In genomic region chr9:93164085-93164484, GRCh38 we compare ENCODE assay signal across 26 cellular contexts. TPM values are rescaled to one million over a fixed set of nuclear protein-coding genes. Genes with fewer than 3 reads are reported as not detected.
DNase-seq lines count a peak whose midpoint lies in the region; ATAC-seq, FAIRE-seq and TF ChIP-seq lines count a peak whose summit lies in the region.
"Had no signal": no experiment of that assay in that cellular context is flagged by ENCODE, and none has a peak within 500 bp of the region (broad histone marks: within the 10 kb centered on the region; RNA-seq: fewer than 3 reads in every experiment).

No MANE protein-coding gene starts in this region.

- H2BK5ac ChIP-seq in H1 (ENCODE audit: low read depth, low read length): no peak overlapping the region

- peak; percentile 24 for ATAC-seq in GM23338
- no peak for ATAC-seq in GM18867 (IDR thresholded peaks at IDR 0.05; ENCODE audit: unreplicated experiment)
- ATAC-seq: CD8-positive, alpha-beta T cell; HCT116 had no signal

- peak overlapping the region; percentile 18; the same call in 1 of the 2 replicates for H2BK15ac ChIP-seq in H1 (ENCODE audit: low read length)

- H3K27ac ChIP-seq in GM23338 (ENCODE audit: low read depth) (no peak overlapping the region), H1 (ENCODE audit: low read depth, low read length) (no peak overlapping the region), neural progenitor cell (no peak overlapping the region), uterus (no peak overlapping the region)
- H3K27ac ChIP-seq: BLaER1 treated with 17β-estradiol and CSF1 and Interleukin-3, amounts not matched to agents 10 nM and 100 nM; HL-60 had no signal

- peak; percentile 25; the same call in 1 of the 2 replicates for TF ChIP-seq RAD21 in Ishikawa (IDR thresholded peaks at IDR 0.05; ENCODE audit: low read depth)
- TF ChIP-seq RAD21 in H1 (IDR thresholded peaks at IDR 0.05 in 1 of 2, conservative IDR thresholded peaks at IDR 0.05 in 1 of 2; ENCODE audit: low read depth in 2 of 2, low read length in 2 of 2): peak; percentile 61 to 72

- H2BK120ac ChIP-seq in H1 (replicated peaks; ENCODE audit: low read depth, low read length): no peak overlapping the region

- FAIRE-seq in H1 (lab: Jason Lieb, UNC) (no peak), HTR-8/SVneo (lab: Jason Lieb, UNC) (no peak)
- FAIRE-seq: G401.6, GM12892, GM18507 had no signal

- H3K79me1 ChIP-seq in H1 (ENCODE audit: low read depth, low read length): no peaks in the 10 kb centered on the region

- peaks cover 7% of the 10 kb centered on the region for H3K27me3 Mint-ChIP-seq in GM23338 (ENCODE audit: insufficient read depth, low read depth, poor library complexity)
- H3K27me3 Mint-ChIP-seq in neural progenitor cell (ENCODE audit: insufficient read depth, low read depth): peaks cover 9% of the 10 kb centered on the region
- H3K27me3 Mint-ChIP-seq: B cell had no signal

- intact Hi-C loops in uterus (cut with DNase I; ENCODE audit: low total_unique reads): loop anchor here (10.0 kb wide), 1 partner anchor 131 kb away; no protein-coding TSS in a partner anchor

- no peak overlapping the region for H2BK20ac ChIP-seq in H1 (ENCODE audit: low read length)

- H3K4me3 ChIP-seq in GM23338 (no peak overlapping the region), H1 (ENCODE audit: extremely low read depth in 1 of 4, insufficient read depth in 2 of 4, low read depth in 3 of 4, low read length in 4 of 4) (no peak overlapping the region), neural progenitor cell (no peak overlapping the region), uterus (no peak overlapping the region)
- H3K4me3 ChIP-seq: BLaER1 treated with 17β-estradiol and CSF1 and Interleukin-3, amounts not matched to agents 10 nM and 100 nM had no signal

- H3K4me3 Mint-ChIP-seq in GM23338 (no peak overlapping the region), neural progenitor cell (no peak overlapping the region)
- H3K4me3 Mint-ChIP-seq: B cell; CD8-positive, alpha-beta T cell; HFFc6; IgD-negative memory B cell had no signal

- no peak overlapping the region for H4K91ac ChIP-seq in H1 (replicated peaks; ENCODE audit: insufficient read length, low read length)

- no peaks in the 10 kb centered on the region for H3K36me3 ChIP-seq in GM23338 (ENCODE audit: insufficient read depth)
- H3K36me3 ChIP-seq in H1 (ENCODE audit: control insufficient read depth in 2 of 4, insufficient read depth in 4 of 4, low read length in 3 of 4): no peaks in the 10 kb centered on the region
- no peaks in the 10 kb centered on the region for H3K36me3 ChIP-seq in neural progenitor cell
- no peaks in the 10 kb centered on the region for H3K36me3 ChIP-seq in uterus
- H3K36me3 ChIP-seq: BLaER1 treated with 17β-estradiol and CSF1 and Interleukin-3, amounts not matched to agents 10 nM and 100 nM had no signal

- no peak overlapping the region for H3K23ac ChIP-seq in H1 (ENCODE audit: insufficient read length)

- no peak overlapping the region for H3K56ac ChIP-seq in H1 (replicated peaks; ENCODE audit: insufficient read length, low read depth, low read length)

- no peak overlapping the region for H3K4me2 ChIP-seq in GM23338
- no peak overlapping the region for H3K4me2 ChIP-seq in H1 (ENCODE audit: insufficient read depth in 1 of 2, low read depth in 2 of 2, low read length in 2 of 2)
- H3K4me2 ChIP-seq in neural progenitor cell: no peak overlapping the region
- H3K4me2 ChIP-seq: BLaER1 treated with 17β-estradiol and CSF1 and Interleukin-3, amounts not matched to agents 10 nM and 100 nM had no signal

- POLR2A ChIA-PET in H1 (lab: Charles Lee; ENCODE audit: partially characterized antibody): interaction anchor here (0.8 kb wide), 1 partner anchor 141 kb away, joined by 4 read pairs; no protein-coding TSS in a partner anchor

- no peak overlapping the region for H3K27ac Mint-ChIP-seq in GM23338
- no peak overlapping the region for H3K27ac Mint-ChIP-seq in neural progenitor cell
- H3K27ac Mint-ChIP-seq: B cell; CD8-positive, alpha-beta T cell; HFFc6; IgD-negative memory B cell had no signal

- no peaks in the 10 kb centered on the region for H3K36me3 Mint-ChIP-seq in GM23338 (ENCODE audit: low read depth)
- no peaks in the 10 kb centered on the region for H3K36me3 Mint-ChIP-seq in neural progenitor cell
- H3K36me3 Mint-ChIP-seq: CD8-positive, alpha-beta T cell had no signal

- no peak overlapping the region for H4K5ac ChIP-seq in H1 (ENCODE audit: insufficient read length, low read depth, low read length)

- no peak overlapping the region for H2BK12ac ChIP-seq in H1 (ENCODE audit: low read depth, low read length)

- DNase-seq in GM23338 (ENCODE audit: low spot score) (peak; percentile 62), H1 (ENCODE audit: low read depth in 1 of 2, low spot score in 2 of 2) (no peak), neural progenitor cell (ENCODE audit: low spot score) (no peak), HTR-8/SVneo (ENCODE audit: insufficient read length, low spot score) (no peak), uterus (no peak), dedifferentiated amniotic fluid mesenchymal stem cell (ENCODE audit: extremely low spot score) (no peak)
- DNase-seq: Calu3; CD8-positive, alpha-beta T cell; DMS 273 treated with DMSO at 0.1 percent for 48 hours; DMS53; DND-41; EL; HFFc6; KG1 had no signal

- TF ChIP-seq EP300 in Ishikawa (IDR thresholded peaks at IDR 0.05; ENCODE audit: borderline replicate concordance) (no peak), H1 (IDR thresholded peaks at IDR 0.05; ENCODE audit: borderline replicate concordance in 1 of 2, low read depth in 2 of 2, low read length in 2 of 2) (no peak)

- no peaks in the 10 kb centered on the region for H3K9me3 ChIP-seq in H1 (ENCODE audit: insufficient read depth in 2 of 2, low read depth in 1 of 2, low read length in 1 of 2)
- no peaks in the 10 kb centered on the region for H3K9me3 ChIP-seq in neural progenitor cell (ENCODE audit: low read depth)
- no peaks in the 10 kb centered on the region for H3K9me3 ChIP-seq in uterus
- H3K9me3 ChIP-seq: BLaER1 treated with 17β-estradiol and CSF1 and Interleukin-3, amounts not matched to agents 10 nM and 100 nM had no signal

- H3K14ac ChIP-seq in H1 (ENCODE audit: insufficient read length): no peak overlapping the region

- H3K9ac ChIP-seq in H1 (replicated peaks in 1 of 4; ENCODE audit: extremely low read depth in 1 of 4, low read depth in 3 of 4, low read length in 3 of 4): no peak overlapping the region
- no peak overlapping the region for H3K9ac ChIP-seq in neural progenitor cell
- H3K9ac ChIP-seq: BLaER1 treated with 17β-estradiol and CSF1 and Interleukin-3, amounts not matched to agents 10 nM and 100 nM had no signal

- H3K4ac ChIP-seq in H1 (replicated peaks; ENCODE audit: insufficient read length, low read depth, low read length): no peak overlapping the region

- H3K4me1 ChIP-seq in GM23338 (ENCODE audit: insufficient read depth) (no peaks in the 10 kb centered on the region), H1 (replicated peaks in 1 of 4; ENCODE audit: control insufficient read depth in 3 of 4, insufficient read depth in 4 of 4, low read length in 3 of 4) (no peaks in the 10 kb centered on the region), neural progenitor cell (no peaks in the 10 kb centered on the region), uterus (no peaks in the 10 kb centered on the region)

- peak; percentile 49 to 73 for TF ChIP-seq CTCF in GM23338 (conservative IDR thresholded peaks at IDR 0.05; ENCODE audit: low read depth in 2 of 2)
- TF ChIP-seq CTCF in H1 (IDR thresholded peaks at IDR 0.05; ENCODE audit: control extremely low read depth in 1 of 3, insufficient read depth in 1 of 3, low read depth in 1 of 3, low read length in 3 of 3): peak; percentile 41 to 61 (median 46)
- peak; percentile 21 for TF ChIP-seq CTCF in neural progenitor cell (IDR thresholded peaks at IDR 0.05)
- TF ChIP-seq CTCF in uterus (IDR thresholded peaks at IDR 0.05): no peak

- H3K23me2 ChIP-seq in H1 (ENCODE audit: low read depth, low read length): no peaks in the 10 kb centered on the region

- no peak overlapping the region for H3K18ac ChIP-seq in H1 (ENCODE audit: extremely low read depth, low read length)

- CTCF ChIA-PET in H1 (lab: Charles Lee; ENCODE audit: partially characterized antibody): interaction anchor here (0.7 to 4.8 kb wide), 15 partner anchors 10 to 148 kb away, joined by 3 to 26 read pairs (median 6); no protein-coding TSS in a partner anchor

- H3F3A ChIP-seq in GM23338 (replicated peaks; ENCODE audit: low read depth) (no peaks in the 10 kb centered on the region), neural progenitor cell (ENCODE audit: low read depth) (no peaks in the 10 kb centered on the region)

- H4K8ac ChIP-seq in H1 (ENCODE audit: extremely low read depth, insufficient read depth, low read length): peak overlapping the region; percentile 57; the same call in 1 of the 2 replicates

- H3K4me1 Mint-ChIP-seq in GM23338: no peaks in the 10 kb centered on the region
- H3K4me1 Mint-ChIP-seq in neural progenitor cell: peaks cover 27% of the 10 kb centered on the region
- H3K4me1 Mint-ChIP-seq: IgD-negative memory B cell had no signal

- no peaks in the 10 kb centered on the region for H3K9me2 ChIP-seq in GM23338 (ENCODE audit: insufficient read depth)

- H2AFZ ChIP-seq in GM23338: no peak overlapping the region
- no peak overlapping the region for H2AFZ ChIP-seq in H1 (ENCODE audit: low read length)
- H2AFZ ChIP-seq in neural progenitor cell (replicated peaks): no peak overlapping the region

- H3K27me3 ChIP-seq in GM23338 (ENCODE audit: insufficient read depth) (no peaks in the 10 kb centered on the region), H1 (replicated peaks in 1 of 4; ENCODE audit: control insufficient read depth in 3 of 4, extremely low read depth in 1 of 4, insufficient read depth in 3 of 4, low read length in 3 of 4) (no peaks in the 10 kb centered on the region), neural progenitor cell (no peaks in the 10 kb centered on the region), uterus (no peaks in the 10 kb centered on the region)
- H3K27me3 ChIP-seq: BLaER1 treated with 17β-estradiol and CSF1 and Interleukin-3, amounts not matched to agents 10 nM and 100 nM had no signal

- no peak overlapping the region for H2AK5ac ChIP-seq in H1 (ENCODE audit: low read depth, low read length)

- no peaks in the 10 kb centered on the region for H3K9me3 Mint-ChIP-seq in GM23338
- no peaks in the 10 kb centered on the region for H3K9me3 Mint-ChIP-seq in neural progenitor cell
- H3K9me3 Mint-ChIP-seq: CD8-positive, alpha-beta T cell; HFFc6; IgD-negative memory B cell had no signal

- WGBS in H1 (ENCODE audit: extremely low coverage in 1 of 2, insufficient coverage in 1 of 2, insufficient read length in 1 of 2, insufficient replicate concordance in 2 of 2, low coverage in 1 of 2, low lambda C conversion rate in 2 of 2, missing lambda C conversion rate in 1 of 2), 2 experiments: 85% methylated on average over 11 of the region's 13 CpGs; no CpG with 5 or more reads in 1 of the 2 experiments

- H4K20me1 ChIP-seq in GM23338 (replicated peaks; ENCODE audit: insufficient read depth) (no peaks in the 10 kb centered on the region), H1 (replicated peaks in 1 of 2; ENCODE audit: control insufficient read depth in 1 of 2, insufficient read depth in 2 of 2, low read length in 2 of 2) (no peaks in the 10 kb centered on the region), neural progenitor cell (ENCODE audit: low read depth) (no peaks in the 10 kb centered on the region)
- H4K20me1 ChIP-seq: BLaER1 treated with 17β-estradiol and CSF1 and Interleukin-3, amounts not matched to agents 10 nM and 100 nM had no signal

- TF ChIP-seq POLR2A in H1 (IDR thresholded peaks at IDR 0.05; ENCODE audit: control extremely low read depth in 1 of 2, low read depth in 2 of 2, low read length in 2 of 2) (no peak), uterus (IDR thresholded peaks at IDR 0.05) (no peak)

- H3K79me2 ChIP-seq in GM23338 (replicated peaks; ENCODE audit: insufficient read depth): no peaks in the 10 kb centered on the region
- no peaks in the 10 kb centered on the region for H3K79me2 ChIP-seq in H1 (ENCODE audit: control insufficient read depth in 1 of 2, insufficient read depth in 2 of 2, low read length in 2 of 2)
- H3K79me2 ChIP-seq in neural progenitor cell (ENCODE audit: low read depth): no peaks in the 10 kb centered on the region

RNA-seq across cellular contexts. Expression of gene WNK2, which starts 19.9 kb away (rescaled TPM):
- 93.4 and 102 TPM in 2 replicates for total RNA-seq in GM23338 (2014; rRNA removed; shearing (Covaris generic))
- polyA plus RNA-seq in GM23338 (2016; fragmentation: Nextera tagmentation; extraction: Ambion mirVana) (56.4 and 61.7 TPM in 2 replicates), H1 (2011; rRNA removed) (12.0 and 20.6 TPM in 2 replicates)
- total RNA-seq in H1 (2021; fragmentation: NEBNext Ultra II Directional; extraction: Animal tissue kit (Norgen Biotek cat#: 25700)): 87.2 and 89.2 TPM in 2 replicates
- polyA plus RNA-seq in H1 (2011; cell fraction: cytosol; rRNA removed): 11.5 TPM
- polyA plus RNA-seq in H1 (2011; cell fraction: nucleus; rRNA removed): 51.7 TPM
- polyA plus RNA-seq in H1 (2012, experiment 1 of 2): 69.6 to 91.7 TPM (median 76.7 TPM) in 4 replicates
- polyA plus RNA-seq in H1 (2012, experiment 2 of 2): 42.2 TPM
- polyA plus RNA-seq in H1 (2013, experiment 1 of 2): 48.8 TPM
- 43.7 TPM for polyA plus RNA-seq in H1 (2013, experiment 2 of 2)
- polyA minus RNA-seq in H1 (2011; rRNA and poly(A)+ RNA removed): 22.2 and 25.3 TPM in 2 replicates
- polyA minus RNA-seq in H1 (2011; cell fraction: cytosol; rRNA and poly(A)+ RNA removed): 43.6 TPM
- polyA minus RNA-seq in H1 (2011; cell fraction: nucleus; rRNA and poly(A)+ RNA removed): 37.6 TPM
- total RNA-seq in neural progenitor cell (ENCODE audit: low replicate concordance) (6.2 and 16.7 TPM in 2 replicates), uterus (10 to 100 TPM in 3 of 4 donors, 1 to 10 TPM in 1; 6.2 to 31.9 (median 18.9) TPM)
- total RNA-seq: A172, B cell, HFFc6, HT1080 had no signal

RNA-seq across cellular contexts. Expression of gene NINJ1, which starts 30.0 kb away (rescaled TPM):
- total RNA-seq in GM23338 (2014; rRNA removed; shearing (Covaris generic)): 31.2 and 39.7 TPM in 2 replicates
- polyA plus RNA-seq in GM23338 (2016; fragmentation: Nextera tagmentation; extraction: Ambion mirVana) (33.3 and 36.3 TPM in 2 replicates), H1 (2011; rRNA removed) (65.6 and 88.0 TPM in 2 replicates)
- total RNA-seq in H1 (2021; fragmentation: NEBNext Ultra II Directional; extraction: Animal tissue kit (Norgen Biotek cat#: 25700)): 28.2 TPM in 2 replicates
- 45.5 TPM for polyA plus RNA-seq in H1 (2011; cell fraction: cytosol; rRNA removed)
- polyA plus RNA-seq in H1 (2011; cell fraction: nucleus; rRNA removed): 45.0 TPM
- 32.2 to 46.6 TPM (median 40.1 TPM) in 4 replicates for polyA plus RNA-seq in H1 (2012, experiment 1 of 2)
- 36.1 TPM for polyA plus RNA-seq in H1 (2012, experiment 2 of 2)
- polyA plus RNA-seq in H1 (2013, experiment 1 of 2): 32.5 TPM
- 34.8 TPM for polyA plus RNA-seq in H1 (2013, experiment 2 of 2)
- 13.6 and 14.1 TPM in 2 replicates for polyA minus RNA-seq in H1 (2011; rRNA and poly(A)+ RNA removed)
- 17.8 TPM for polyA minus RNA-seq in H1 (2011; cell fraction: cytosol; rRNA and poly(A)+ RNA removed)
- 19.2 TPM for polyA minus RNA-seq in H1 (2011; cell fraction: nucleus; rRNA and poly(A)+ RNA removed)
- total RNA-seq in neural progenitor cell (ENCODE audit: low replicate concordance) (3.9 and 27.3 TPM in 2 replicates), uterus (10 to 100 TPM; 20.6 to 87.4 (median 44.2) TPM)

Comparison
In these comparisons a context has a peak if more than half of its experiments do, and no peak if none do; other contexts are left out.
1. CTCF ChIP-seq: peak in GM23338 (2 of 2), H1 (3 of 3) and neural progenitor cell (single experiment); none in uterus (0 of 4).